ENCODE assay signal across 13 cellular contexts in the genomic region with DNA sequence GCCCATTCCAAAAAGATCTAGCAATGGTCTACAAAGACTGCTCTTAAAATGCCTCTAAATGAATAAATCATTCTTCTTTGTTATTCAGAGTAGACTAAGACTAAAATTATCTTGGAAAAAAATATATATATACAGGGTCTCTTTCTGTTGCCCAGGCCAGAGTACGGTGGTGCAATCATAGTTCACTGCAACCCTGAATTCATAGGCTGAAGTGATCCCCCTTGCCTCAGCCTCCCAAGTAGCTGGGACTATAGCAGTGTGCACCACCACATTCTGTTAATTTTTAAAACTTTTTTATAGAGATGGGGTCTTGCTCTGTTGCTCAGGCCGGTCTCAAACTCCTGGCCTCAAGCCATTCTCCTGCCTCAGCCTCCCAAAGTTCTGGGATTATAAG. TPM values are rescaled to one million over a fixed set of nuclear protein-coding genes. Genes with fewer than 3 reads are reported as not detected.
DNase-seq lines count a peak whose midpoint lies in the region; ATAC-seq, FAIRE-seq and TF ChIP-seq lines count a peak whose summit lies in the region.
"Had no signal": no experiment of that assay in that cellular context is flagged by ENCODE, and none has a peak within 500 bp of the region (broad histone marks: within the 10 kb centered on the region; RNA-seq: fewer than 3 reads in every experiment).

No MANE protein-coding gene starts in this region.

- in situ Hi-C loops in HAP-1 (cut with MboI; ENCODE audit: low sequenced_read_pairs): no loop called here
- in situ Hi-C loops in HepG2 (cut with HindIII; ENCODE audit: extremely low pct_ligation_motif_present, low pct_unique_long_range_greater_than_20kb): no loop called here

- no peak for DNase-seq in HAP-1 (ENCODE audit: low spot score in 2 of 2)
- DNase-seq in caudate nucleus (lab: John Stamatoyannopoulos, UW): no peak
- no peak for DNase-seq in HepG2 (ENCODE audit: low spot score)
- no peak for DNase-seq in NCI-H2196 treated with DMSO at 0.1 percent for 48 hours (lab: John Stamatoyannopoulos, UW; ENCODE audit: unreplicated experiment)
- DNase-seq in SHP77 (lab: John Stamatoyannopoulos, UW): no peak
- no peak for DNase-seq in HUDEP-2 (lab: John Stamatoyannopoulos, UW; ENCODE audit: unreplicated experiment in 76 of 76)
- DNase-seq: CD4-positive, alpha-beta memory T cell; NCI-H187; stimulated activated CD4-positive, alpha-beta T cell treated with anti-CD3 and anti-CD28 coated beads, Interleukin-4, amount 100 ng/mL, for 24 hours; T-helper 9 cell had no signal

- H3K27ac ChIP-seq in caudate nucleus (ENCODE audit: low read depth, low read length) (peak overlapping the region; percentile 33), HepG2 (ENCODE audit: extremely low read length, insufficient read depth, low read length) (peak overlapping the region; percentile 18), skin epidermis (peak overlapping the region in 12 of 21 experiments; percentile 7 to 75 (median 50))
- H3K27ac ChIP-seq: neural progenitor cell had no signal

- intact Hi-C loops in HepG2 (cut with micrococcal nuclease; ENCODE audit: unreplicated experiment): no loop called here

- TF ChIP-seq POLR2A in HepG2 (IDR thresholded peaks at IDR 0.05; ENCODE audit: insufficient read depth in 1 of 2, low read depth in 2 of 2, low read length in 2 of 2): no peak

- no peak for TF ChIP-seq CTCF in HepG2 (CRISPR knock-in tag; IDR thresholded peaks at IDR 0.05)

- peaks cover 36% of the 10 kb centered on the region for H4K20me1 ChIP-seq in HepG2 (ENCODE audit: insufficient read depth, low read length)

- no TSS peak for BruUV-seq in HepG2 (replicated peaks; lab: Mats Ljungman, UMichigan)

- H2AFZ ChIP-seq in HepG2 (ENCODE audit: low read length): no peak overlapping the region
- H2AFZ ChIP-seq: neural progenitor cell had no signal

- WGBS in HepG2 (ENCODE audit: low lambda C conversion rate): 92% methylated on average over 2 of the region's 2 CpGs

- H3K4me1 ChIP-seq in HAP-1 (peaks cover 54% of the 10 kb centered on the region), HepG2 (ENCODE audit: insufficient read depth, low read length) (peaks cover 100% of the 10 kb centered on the region)

- 0 out of 2 replicates have a peak overlapping the region, but pooled peaks have one; percentile 14 for H3K9ac ChIP-seq in HepG2 (ENCODE audit: insufficient read depth, low read depth, low read length)
- H3K9ac ChIP-seq: neural progenitor cell had no signal

- CTCF ChIA-PET in HepG2 (lab: Yijun Ruan, JAX; ENCODE audit: low intra/inter-chr PET ratio, low total read pairs): no interaction called here

- TF ChIP-seq RAD21 in HepG2 (CRISPR knock-in tag; IDR thresholded peaks at IDR 0.05): no peak

- H3K36me3 ChIP-seq in HAP-1 (replicated peaks) (no peaks in the 10 kb centered on the region), HepG2 (replicated peaks in 1 of 2; ENCODE audit: control insufficient read depth in 1 of 2, insufficient read depth in 2 of 2, low read length in 2 of 2) (peaks cover 11 to 22% of the 10 kb centered on the region in 2 experiments; a peak in 4 of 5 replicates)
- H3K36me3 ChIP-seq: neural progenitor cell had no signal

- TF ChIP-seq EP300 in HepG2 (IDR thresholded peaks at IDR 0.05; ENCODE audit: low read depth in 2 of 2, low read length in 2 of 2): no peak
- no peak for TF ChIP-seq EP300 in HepG2 (CRISPR knock-in tag; IDR thresholded peaks at IDR 0.05; ENCODE audit: borderline replicate concordance)

- no peak for FAIRE-seq in HepG2 (lab: Jason Lieb, UNC)

- H3K27me3 ChIP-seq in HAP-1 (ENCODE audit: low read depth) (no peaks in the 10 kb centered on the region), HepG2 (ENCODE audit: control insufficient read depth in 1 of 2, insufficient read depth in 2 of 2, low read length in 2 of 2) (no peaks in the 10 kb centered on the region)
- H3K27me3 ChIP-seq: neural progenitor cell had no signal

- POLR2A ChIA-PET in HepG2 (lab: Yijun Ruan, JAX): interaction anchor here (1.2 kb wide), 1 partner anchor 10 kb away, joined by 3 read pairs; no protein-coding TSS in a partner anchor

- no peak overlapping the region for H3K4me2 ChIP-seq in HepG2 (ENCODE audit: low read depth, low read length)
- H3K4me2 ChIP-seq: neural progenitor cell had no signal

- ATAC-seq in HepG2 (no peak), GM21367 (IDR thresholded peaks at IDR 0.05; ENCODE audit: unreplicated experiment) (no peak)

- H3K9me3 ChIP-seq in HAP-1 (no peaks in the 10 kb centered on the region), HepG2 (ENCODE audit: low read length) (no peaks in the 10 kb centered on the region)

- H3K4me3 ChIP-seq in HAP-1 (peak overlapping the region; percentile 3), HepG2 (replicated peaks in 1 of 3; ENCODE audit: insufficient read depth in 1 of 3, low read depth in 2 of 3, low read length in 3 of 3) (no peak overlapping the region), skin epidermis (peak overlapping the region in 1 of 7 experiments; percentile 13)
- H3K4me3 ChIP-seq: neural progenitor cell had no signal

- peaks cover 93% of the 10 kb centered on the region for H3K79me2 ChIP-seq in HepG2 (ENCODE audit: insufficient read depth, low read length)

TF ChIP-seq in HepG2, 621 proteins besides CTCF, POLR2A, EP300 and RAD21:
- TF ChIP-seq ZFYVE20 (CRISPR knock-in tag; IDR thresholded peaks at IDR 0.05; ENCODE audit: borderline replicate concordance, low read depth): no peak
- no peak for TF ChIP-seq PAXIP1 (CRISPR knock-in tag; conservative IDR thresholded peaks at IDR 0.05)

RNA-seq across cellular contexts. Expression of gene WWTR1, which starts 18.7 kb away (rescaled TPM):
- 19.7 and 27.0 TPM in 2 replicates for total RNA-seq in HepG2 (2016; rRNA removed; fragmentation: Illumina TruSeq; extraction: Trizol)
- 3.0 and 4.5 TPM in 2 replicates for total RNA-seq in HepG2 (2016; cell fraction: cytosol; rRNA removed; fragmentation: Illumina TruSeq; extraction: Trizol; ENCODE audit: low read depth)
- total RNA-seq in HepG2 (2016; cell fraction: insoluble cytoplasmic fraction; rRNA removed; fragmentation: Illumina TruSeq; extraction: Trizol): 18.2 and 25.1 TPM in 2 replicates
- 11.0 and 11.7 TPM in 2 replicates for total RNA-seq in HepG2 (2016; cell fraction: membrane; rRNA removed; fragmentation: Illumina TruSeq; extraction: Trizol)
- 22.2 and 23.3 TPM in 2 replicates for total RNA-seq in HepG2 (2016; cell fraction: nucleus; rRNA removed; fragmentation: Illumina TruSeq; extraction: Trizol)
- 105 and 139 TPM in 2 replicates for polyA plus RNA-seq in HepG2 (2011; rRNA removed)
- polyA plus RNA-seq in HepG2 (2011; cell fraction: cytosol; rRNA removed): 87.9 and 94.0 TPM in 2 replicates
- 104 and 133 TPM in 2 replicates for polyA plus RNA-seq in HepG2 (2011; cell fraction: nucleus; rRNA removed)
- 75.0 and 83.3 TPM in 2 replicates for polyA plus RNA-seq in HepG2 (2012)
- polyA plus RNA-seq in HepG2 (2016; cell fraction: cytosol; fragmentation: Illumina TruSeq; extraction: Trizol; ENCODE audit: low read depth): 5.5 and 5.7 TPM in 2 replicates
- 54.5 and 55.7 TPM in 2 replicates for polyA plus RNA-seq in HepG2 (2016; cell fraction: insoluble cytoplasmic fraction; fragmentation: Illumina TruSeq; extraction: Trizol; ENCODE audit: low read depth)
- polyA plus RNA-seq in HepG2 (2016; cell fraction: membrane; fragmentation: Illumina TruSeq; extraction: Trizol; ENCODE audit: low read depth): 11.1 and 12.3 TPM in 2 replicates
- polyA plus RNA-seq in HepG2 (2016; cell fraction: nucleus; fragmentation: Illumina TruSeq; extraction: Trizol; ENCODE audit: insufficient read depth, low read depth): 38.7 and 40.5 TPM in 2 replicates
- 71.2 and 129 TPM in 2 replicates for polyA minus RNA-seq in HepG2 (2011; rRNA and poly(A)+ RNA removed; ENCODE audit: low replicate concordance)
- polyA minus RNA-seq in HepG2 (2011; cell fraction: cytosol; rRNA and poly(A)+ RNA removed): 90.2 and 115 TPM in 2 replicates
- polyA minus RNA-seq in HepG2 (2011; cell fraction: nucleus; rRNA and poly(A)+ RNA removed): 131 and 167 TPM in 2 replicates
